ENCODE assay signal across 8 cellular contexts in the genomic region with DNA sequence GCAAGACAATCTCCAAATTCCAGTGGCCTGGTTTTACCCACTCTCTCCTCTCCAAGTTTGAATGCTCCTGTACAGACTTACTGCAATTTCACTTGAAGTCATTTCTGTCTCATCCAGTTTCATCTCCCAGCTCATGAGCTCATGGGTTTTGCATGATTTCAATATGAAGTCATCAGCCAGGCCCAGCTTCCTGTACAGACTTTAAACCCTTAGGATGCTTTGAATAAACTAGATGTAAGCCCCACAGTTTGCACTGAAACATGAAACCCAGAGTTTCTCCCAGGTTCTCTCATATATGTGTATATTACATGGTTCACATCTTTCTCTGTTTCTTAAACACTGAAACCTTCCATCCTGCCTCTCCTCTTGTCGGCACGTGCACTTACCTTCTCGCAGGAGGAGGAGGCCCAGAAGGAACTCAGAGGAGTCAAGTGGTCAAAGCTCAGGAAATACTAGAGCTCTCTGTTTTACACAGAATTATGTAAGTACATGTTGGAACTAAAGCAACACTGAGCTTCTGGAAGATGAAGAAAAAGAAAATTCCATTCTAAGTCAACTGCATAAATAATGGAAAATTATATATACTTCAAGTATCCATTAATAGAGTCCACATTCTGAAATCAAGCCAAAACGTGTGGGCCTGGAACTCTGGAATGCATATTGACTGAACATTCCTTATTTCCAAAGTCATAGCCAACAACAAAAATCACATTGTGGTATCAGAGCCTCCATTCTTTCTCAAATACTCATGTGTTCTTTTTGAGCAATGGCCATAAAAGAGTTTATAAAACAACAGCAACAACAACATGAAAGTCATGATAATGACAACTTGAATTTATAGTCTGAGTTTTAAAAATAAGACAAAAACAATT.
DNase-seq lines count a peak whose midpoint lies in the region; ATAC-seq and TF ChIP-seq lines count a peak whose summit lies in the region.
"Had no signal": no experiment of that assay in that cellular context is flagged by ENCODE, and none has a peak within 500 bp of the region (broad histone marks: within the 10 kb centered on the region; RNA-seq: fewer than 3 reads in every experiment).

No MANE protein-coding gene starts in this region.

- H3K36me3 Mint-ChIP-seq in activated T-helper 17 cell treated with anti-CD3 and anti-CD28 coated beads, Interleukin-2, amount 50 U/mL, for 72 hours (ENCODE audit: low read depth) = no peaks in the 10 kb centered on the region

- peaks cover 10% of the 10 kb centered on the region for H3K27me3 Mint-ChIP-seq in activated T-helper 17 cell treated with anti-CD3 and anti-CD28 coated beads, Interleukin-2, amount 50 U/mL, for 72 hours

- peaks cover 11% of the 10 kb centered on the region for H3K4me1 Mint-ChIP-seq in activated T-helper 17 cell treated with anti-CD3 and anti-CD28 coated beads, Interleukin-2, amount 50 U/mL, for 72 hours

- no peak overlapping the region for H3K27ac ChIP-seq in WERI-Rb-1

- H3K4me3 Mint-ChIP-seq in activated T-helper 17 cell treated with anti-CD3 and anti-CD28 coated beads, Interleukin-2, amount 50 U/mL, for 72 hours = no peak overlapping the region

- TF ChIP-seq CTCF in WERI-Rb-1 (IDR thresholded peaks at IDR 0.05; ENCODE audit: low read depth, low read length) = no peak

- H3K9me3 Mint-ChIP-seq in activated T-helper 17 cell treated with anti-CD3 and anti-CD28 coated beads, Interleukin-2, amount 50 U/mL, for 72 hours = no peaks in the 10 kb centered on the region

- no peaks in the 10 kb centered on the region for H3K36me3 ChIP-seq in WERI-Rb-1
- H3K36me3 ChIP-seq: pancreas had no signal

- intact Hi-C loops in sciatic nerve (cut with DNase I) = no loop called here

- ATAC-seq in HG02885 (IDR thresholded peaks at IDR 0.05; ENCODE audit: poor library complexity, unreplicated experiment) (peak; percentile 78), sciatic nerve (peak; percentile 57)
- peak; percentile 74 for ATAC-seq in activated T-helper 17 cell treated with anti-CD3 and anti-CD28 coated beads, Interleukin-2, amount 50 U/mL, for 72 hours (replicated peaks)

- H3K27ac Mint-ChIP-seq in activated T-helper 17 cell treated with anti-CD3 and anti-CD28 coated beads, Interleukin-2, amount 50 U/mL, for 72 hours = no peak overlapping the region

- DNase-seq in GM19240 (ENCODE audit: insufficient read length, low spot score) (peak; percentile 10), sciatic nerve (ENCODE audit: low spot score) (no peak), WERI-Rb-1 (no peak), cortex of kidney (lab: John Stamatoyannopoulos, UW) (no peak), NCI-H2029 treated with DMSO at 0.1 percent for 48 hours (lab: John Stamatoyannopoulos, UW) (no peak)
- DNase-seq: pancreas had no signal

- no peak overlapping the region for H3K4me3 ChIP-seq in WERI-Rb-1 (ENCODE audit: low read depth, low read length)
- H3K4me3 ChIP-seq: pancreas had no signal

- H3K9me3 ChIP-seq in WERI-Rb-1 (ENCODE audit: severe bottlenecking) = no peaks in the 10 kb centered on the region
- H3K9me3 ChIP-seq: pancreas had no signal

- no peaks in the 10 kb centered on the region for H3K27me3 ChIP-seq in WERI-Rb-1 (ENCODE audit: insufficient read depth, low read depth, severe bottlenecking)
- H3K27me3 ChIP-seq: pancreas had no signal
